8 cellular contexts compared by ENCODE assay signal in genomic region chr1:167439301-167439988, GRCh38.
A peak's percentile ranks its signal among the peaks of the same experiment; 100 is the strongest.
DNase-seq lines count a peak whose midpoint lies in the region; ATAC-seq and TF ChIP-seq lines count a peak whose summit lies in the region.

No MANE protein-coding gene starts in this region.

- H2AFZ ChIP-seq in OCI-LY7 (ENCODE audit: low read length): peak overlapping the region; percentile 74; the same call in 1 of the 2 replicates

- POLR2A ChIA-PET in OCI-LY7 (lab: Charles Lee): interaction anchor here (0.5 to 1.3 kb wide), 8 partner anchors 8 to 288 kb away, joined by 3 to 8 read pairs (median 3); no protein-coding TSS in a partner anchor

- H3K79me2 ChIP-seq in OCI-LY7 (ENCODE audit: insufficient read depth, low read depth, low read length): no peaks in the 10 kb centered on the region

- H3K9me3 ChIP-seq in OCI-LY7 (ENCODE audit: low read length): no peaks in the 10 kb centered on the region

- peak; percentile 23 for DNase-seq in CD1c-positive myeloid dendritic cell (ENCODE audit: extremely low spot score)
- DNase-seq in OCI-LY7 (ENCODE audit: low spot score): peak; percentile 71
- peak; percentile 68 for DNase-seq in cerebellum (ENCODE audit: low spot score)
- peak; percentile 47 for DNase-seq in kidney tubule cell (ENCODE audit: low spot score)
- DNase-seq in stimulated activated CD4-positive, alpha-beta T cell treated with anti-CD3 and anti-CD28 coated beads, Interleukin-4, amount 100 ng/mL, for 24 hours: peak; percentile 32
- DNase-seq in NCI-H2107 (lab: John Stamatoyannopoulos, UW): no peak

- H3K36me3 ChIP-seq in OCI-LY7 (ENCODE audit: insufficient read depth, low read length): no peaks in the 10 kb centered on the region

- no peak overlapping the region for H3K27ac ChIP-seq in OCI-LY7 (ENCODE audit: low read depth, low read length, poor library complexity, severe bottlenecking)

- intact Hi-C loops in OCI-LY7 (cut with micrococcal nuclease; ENCODE audit: unreplicated experiment): no loop called here

- H3K4me3 ChIP-seq in OCI-LY7 (ENCODE audit: low read depth, low read length, poor library complexity, severe bottlenecking): peak overlapping the region; percentile 57

- peak overlapping the region; percentile 71 for H3K4me2 ChIP-seq in OCI-LY7 (ENCODE audit: low read length)

- ATAC-seq in GM19395 (IDR thresholded peaks at IDR 0.05; ENCODE audit: unreplicated experiment): peak; percentile 59
- ATAC-seq in GM19035 (IDR thresholded peaks at IDR 0.05; ENCODE audit: unreplicated experiment): no peak

- CTCF ChIA-PET in OCI-LY7 (lab: Charles Lee; ENCODE audit: unreplicated experiment): no interaction called here

- BruUV-seq in OCI-LY7 (replicated peaks; lab: Mats Ljungman, UMichigan): no TSS peak

- no peaks in the 10 kb centered on the region for H3K9me2 ChIP-seq in OCI-LY7 (ENCODE audit: insufficient read depth, low read length)

- peaks cover 23% of the 10 kb centered on the region for H3K4me1 ChIP-seq in OCI-LY7 (ENCODE audit: insufficient read depth, low read length, poor library complexity, severe bottlenecking)

- peak; percentile 72 for TF ChIP-seq CTCF in OCI-LY7 (conservative IDR thresholded peaks at IDR 0.05; ENCODE audit: low read length)

- no peaks in the 10 kb centered on the region for H4K20me1 ChIP-seq in OCI-LY7 (ENCODE audit: insufficient read depth, low read length)
